ENCODE assay signal across 8 cellular contexts in the genomic region with DNA sequence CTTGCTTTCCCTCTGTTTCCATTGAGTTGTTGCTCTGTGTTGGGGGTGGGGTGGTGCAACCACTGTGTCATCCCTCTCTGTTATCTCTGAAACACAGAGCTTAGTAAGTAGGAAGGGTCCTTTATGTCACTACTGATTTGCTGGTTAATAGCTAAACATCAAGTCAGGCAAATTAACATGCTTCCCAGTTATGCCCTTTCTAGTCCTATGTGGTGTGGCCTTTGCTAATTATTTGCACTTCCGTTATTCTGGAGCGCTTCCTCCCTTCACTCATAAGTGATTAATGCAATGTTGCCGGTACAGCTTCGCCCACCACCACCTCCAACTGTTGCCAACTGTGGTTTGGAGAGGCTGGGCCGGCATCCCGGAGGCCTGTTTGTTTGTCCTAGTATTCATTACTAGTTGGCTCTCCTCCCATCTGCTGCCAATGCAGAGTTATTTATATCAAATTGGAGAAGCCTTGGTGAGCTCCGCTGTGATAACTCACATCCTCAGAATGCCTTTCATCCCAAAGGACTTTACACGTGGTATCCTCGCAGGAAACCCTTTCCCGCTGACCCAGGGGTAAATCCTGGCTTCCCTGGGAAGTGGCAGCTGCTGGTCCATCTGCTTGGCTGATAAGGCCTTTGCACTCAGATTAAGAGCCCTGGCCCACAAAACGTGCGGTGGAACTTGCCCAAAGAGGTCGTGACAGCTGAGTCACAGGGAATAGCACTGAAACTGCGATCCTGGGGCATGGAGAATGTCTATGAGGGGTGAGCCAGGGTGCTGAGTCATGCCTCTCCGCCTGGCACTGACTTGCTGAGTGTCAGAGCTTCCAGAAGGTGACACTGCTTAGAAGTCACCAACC.
DNase-seq lines count a peak whose midpoint lies in the region; ATAC-seq and TF ChIP-seq lines count a peak whose summit lies in the region.

No MANE protein-coding gene starts in this region.

- H3K27me3 Mint-ChIP-seq in CD4-positive, alpha-beta T cell, result peaks cover 16% of the 10 kb centered on the region
- peaks cover 8% of the 10 kb centered on the region for H3K27me3 Mint-ChIP-seq in neural progenitor cell (ENCODE audit: insufficient read depth, low read depth)

- intact Hi-C loops in CD4-positive, alpha-beta T cell (cut with DNase I, micrococcal nuclease), result no loop called here

- H3K79me2 ChIP-seq in ACC112 (ENCODE audit: control insufficient read depth, insufficient read depth, low read length, unreplicated experiment) (no peaks in the 10 kb centered on the region), neural progenitor cell (ENCODE audit: low read depth) (no peaks in the 10 kb centered on the region)

- no peaks in the 10 kb centered on the region for H3K9me3 Mint-ChIP-seq in CD4-positive, alpha-beta T cell
- peaks cover 2% of the 10 kb centered on the region for H3K9me3 Mint-ChIP-seq in neural progenitor cell

- peak; percentile 65 to 95 for DNase-seq in HL-60 (ENCODE audit: low read depth in 1 of 2, low spot score in 1 of 2)
- DNase-seq in Peyer's patch, result peak in 2 of 3 donors; percentile 67 to 83
- DNase-seq in epithelial cell of esophagus (ENCODE audit: low read depth), result peak; percentile 85
- peak; percentile 100 for DNase-seq in myocyte (ENCODE audit: low read depth)
- no peak for DNase-seq in putamen (ENCODE audit: low spot score)
- no peak for DNase-seq in CD4-positive, alpha-beta T cell
- DNase-seq in neural progenitor cell (ENCODE audit: low spot score), result no peak

- TF ChIP-seq POLR2A in Peyer's patch (IDR thresholded peaks at IDR 0.05), result no peak

- H3K9me3 ChIP-seq in Peyer's patch, result no peaks in the 10 kb centered on the region
- no peaks in the 10 kb centered on the region for H3K9me3 ChIP-seq in CD4-positive, alpha-beta T cell (ENCODE audit: control insufficient read depth, low read length)
- H3K9me3 ChIP-seq in neural progenitor cell (ENCODE audit: low read depth), result no peaks in the 10 kb centered on the region

- peak overlapping the region; percentile 80 for H3K27ac ChIP-seq in ACC112 (ENCODE audit: low read depth, low read length)
- peak overlapping the region; percentile 47 for H3K27ac ChIP-seq in HL-60 (replicated peaks)
- peak overlapping the region in 1 of 4 donors; percentile 25 for H3K27ac ChIP-seq in Peyer's patch
- no peak overlapping the region for H3K27ac ChIP-seq in CD4-positive, alpha-beta T cell (ENCODE audit: low read depth, low read length)
- H3K27ac ChIP-seq in neural progenitor cell, result no peak overlapping the region

- no peaks in the 10 kb centered on the region for H4K20me1 ChIP-seq in neural progenitor cell (ENCODE audit: low read depth)

- H3K4me2 ChIP-seq in neural progenitor cell, result no peak overlapping the region

- TF ChIP-seq CTCF in HL-60 (IDR thresholded peaks at IDR 0.05; ENCODE audit: insufficient read depth, low read length) (no peak), Peyer's patch (IDR thresholded peaks at IDR 0.05) (no peak), epithelial cell of esophagus (IDR thresholded peaks at IDR 0.05; ENCODE audit: insufficient read depth, low read depth, low read length, missing control alignments) (no peak), neural progenitor cell (IDR thresholded peaks at IDR 0.05) (no peak)
- TF ChIP-seq CTCF in CD4-positive, alpha-beta T cell (IDR thresholded peaks at IDR 0.05), result no peak

- no peaks in the 10 kb centered on the region for H3F3A ChIP-seq in neural progenitor cell (ENCODE audit: low read depth)

- no peak overlapping the region for H3K27ac Mint-ChIP-seq in CD4-positive, alpha-beta T cell
- H3K27ac Mint-ChIP-seq in neural progenitor cell, result no peak overlapping the region

- H3K4me1 ChIP-seq in ACC112 (ENCODE audit: control insufficient read depth, insufficient read depth, low read length, unreplicated experiment) (peaks cover 27% of the 10 kb centered on the region), Peyer's patch (peaks cover 0 to 13% (median 0%) of the 10 kb centered on the region in 4 donors), neural progenitor cell (no peaks in the 10 kb centered on the region)

- H3K27me3 ChIP-seq in ACC112 (ENCODE audit: insufficient read depth, low read length), result no peaks in the 10 kb centered on the region
- H3K27me3 ChIP-seq in HL-60 (ENCODE audit: insufficient read depth, poor library complexity, severe bottlenecking), result no peaks in the 10 kb centered on the region
- H3K27me3 ChIP-seq in Peyer's patch, result no peaks in the 10 kb centered on the region
- H3K27me3 ChIP-seq in CD4-positive, alpha-beta T cell (ENCODE audit: control insufficient read depth, insufficient read depth, low read length), result no peaks in the 10 kb centered on the region
- no peaks in the 10 kb centered on the region for H3K27me3 ChIP-seq in neural progenitor cell

- POLR2A ChIA-PET in CD4-positive, alpha-beta T cell (lab: Charles Lee), result no interaction called here

- H2AFZ ChIP-seq in ACC112 (ENCODE audit: low read length, unreplicated experiment) (peak overlapping the region; percentile 37), neural progenitor cell (replicated peaks) (no peak overlapping the region)

- CTCF ChIA-PET in CD4-positive, alpha-beta T cell (lab: Charles Lee), result interaction anchor here (0.6 to 1.4 kb wide), 2 partner anchors 133 to 371 kb away, joined by 3 to 4 read pairs; no protein-coding TSS in a partner anchor

- H3K4me1 Mint-ChIP-seq in CD4-positive, alpha-beta T cell (ENCODE audit: low read depth), result no peaks in the 10 kb centered on the region
- H3K4me1 Mint-ChIP-seq in neural progenitor cell, result peaks cover under 1% of the 10 kb centered on the region

- no peak overlapping the region for H3K9ac ChIP-seq in neural progenitor cell

- ATAC-seq in CD4-positive, alpha-beta T cell (ENCODE audit: poor library complexity), result no peak

- H3K36me3 Mint-ChIP-seq in CD4-positive, alpha-beta T cell (ENCODE audit: low read depth), result no peaks in the 10 kb centered on the region
- H3K36me3 Mint-ChIP-seq in neural progenitor cell, result no peaks in the 10 kb centered on the region

- H3K4me3 ChIP-seq in ACC112 (ENCODE audit: low read depth, low read length) (0 out of 2 replicates have a peak overlapping the region, but pooled peaks have one; percentile 1), HL-60 (replicated peaks; ENCODE audit: insufficient read depth, low read length) (no peak overlapping the region), Peyer's patch (no peak overlapping the region), epithelial cell of esophagus (ENCODE audit: low read length) (no peak overlapping the region), neural progenitor cell (no peak overlapping the region)

- H3K36me3 ChIP-seq in ACC112 (ENCODE audit: insufficient read depth, low read length), result no peaks in the 10 kb centered on the region
- H3K36me3 ChIP-seq in Peyer's patch, result no peaks in the 10 kb centered on the region
- H3K36me3 ChIP-seq in neural progenitor cell, result no peaks in the 10 kb centered on the region

- H3K4me3 Mint-ChIP-seq in CD4-positive, alpha-beta T cell, result no peak overlapping the region
- no peak overlapping the region for H3K4me3 Mint-ChIP-seq in neural progenitor cell

Comparison
In these comparisons a context has a peak if more than half of its experiments do, and no peak if none do; other contexts are left out.
1. H3K27ac ChIP-seq: peak in ACC112 (single experiment) and HL-60 (single experiment); none in CD4-positive, alpha-beta T cell (single experiment) and neural progenitor cell (single experiment).
2. DNase-seq: peak in HL-60 (2 of 2), Peyer's patch (2 of 3), epithelial cell of esophagus (single experiment) and myocyte (single experiment); none in putamen (single experiment), CD4-positive, alpha-beta T cell (0 of 10) and neural progenitor cell (single experiment).